28 cellular contexts compared by ENCODE assay signal in the genomic region with DNA sequence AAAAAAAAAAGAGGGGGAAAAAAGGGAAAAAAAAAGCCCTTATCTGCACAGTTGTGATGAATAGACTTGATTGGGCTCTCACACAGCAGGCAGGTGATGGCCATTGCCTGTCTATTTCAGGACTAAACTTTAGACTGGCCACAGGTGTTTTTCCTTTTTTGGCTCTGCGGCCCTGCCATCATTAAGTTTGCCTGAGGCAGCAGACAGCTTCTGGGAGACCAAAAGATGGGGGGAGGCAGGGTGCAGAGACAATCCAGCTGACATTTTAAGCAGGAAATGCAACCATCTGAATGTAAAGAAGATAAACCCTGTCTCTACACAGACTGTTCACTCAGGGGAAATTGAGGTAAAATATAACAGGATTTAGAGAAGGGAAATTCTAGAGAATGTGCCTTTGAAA.
"Had no signal": no experiment of that assay in that cellular context is flagged by ENCODE, and none has a peak within 500 bp of the region (broad histone marks: within the 10 kb centered on the region; RNA-seq: fewer than 3 reads in every experiment).

No MANE protein-coding gene starts in this region.

- ATAC-seq: activated CD8-positive, alpha-beta memory T cell treated with anti-CD3 and anti-CD28 coated beads, Interleukin-2, amount 10 ng/mL, durations not matched to agents 7 days and 5 days; activated naive CD8-positive, alpha-beta T cell treated with anti-CD3 and anti-CD28 coated beads, Interleukin-2, amount 50 U/mL, for 24 hours; Panc1 had no signal

- H3K27ac Mint-ChIP-seq: activated CD4-positive, alpha-beta memory T cell treated with anti-CD3 and anti-CD28 coated beads, Interleukin-2, amount 10 ng/mL, durations not matched to agents 7 days and 5 days; activated CD8-positive, alpha-beta memory T cell treated with anti-CD3 and anti-CD28 coated beads, Interleukin-2, amount 10 ng/mL, durations not matched to agents 7 days and 5 days; activated naive CD4-positive, alpha-beta T cell treated with anti-CD3 and anti-CD28 coated beads, Interleukin-2, amount 10 ng/mL, durations not matched to agents 7 days and 5 days; activated naive CD8-positive, alpha-beta T cell; activated naive CD8-positive, alpha-beta T cell treated with anti-CD3 and anti-CD28 coated beads, Interleukin-2, amount 50 U/mL, for 24 hours; brain had no signal

- H3K4me3 Mint-ChIP-seq: activated CD4-positive, alpha-beta memory T cell treated with anti-CD3 and anti-CD28 coated beads, Interleukin-2, amount 10 ng/mL, durations not matched to agents 7 days and 5 days; activated CD8-positive, alpha-beta memory T cell treated with anti-CD3 and anti-CD28 coated beads, Interleukin-2, amount 10 ng/mL, durations not matched to agents 7 days and 5 days; activated naive CD4-positive, alpha-beta T cell treated with anti-CD3 and anti-CD28 coated beads, Interleukin-2, amount 10 ng/mL, durations not matched to agents 7 days and 5 days; activated naive CD8-positive, alpha-beta T cell; activated naive CD8-positive, alpha-beta T cell treated with anti-CD3 and anti-CD28 coated beads, Interleukin-2, amount 50 U/mL, for 24 hours; brain had no signal

- H3K36me3 Mint-ChIP-seq: activated CD8-positive, alpha-beta memory T cell treated with anti-CD3 and anti-CD28 coated beads, Interleukin-2, amount 10 ng/mL, durations not matched to agents 7 days and 5 days; activated naive CD4-positive, alpha-beta T cell treated with anti-CD3 and anti-CD28 coated beads, Interleukin-2, amount 10 ng/mL, durations not matched to agents 7 days and 5 days; activated naive CD8-positive, alpha-beta T cell; brain had no signal

- DNase-seq: activated CD4-positive, alpha-beta memory T cell treated with anti-CD3 and anti-CD28 coated beads, Interleukin-2, amount 10 ng/mL, durations not matched to agents 7 days and 5 days; activated CD4-positive, alpha-beta T cell treated with anti-CD3 and anti-CD28 coated beads for 1 hour; activated CD4-positive, alpha-beta T cell treated with anti-CD3 and anti-CD28 coated beads for 48 hours; activated CD4-positive, CD25-positive, alpha-beta regulatory T cell; activated CD8-positive, alpha-beta memory T cell treated with anti-CD3 and anti-CD28 coated beads for 24 hours; activated CD8-positive, alpha-beta memory T cell treated with anti-CD3 and anti-CD28 coated beads, Interleukin-2, amount 10 ng/mL, durations not matched to agents 7 days and 5 days; activated CD8-positive, alpha-beta memory T cell treated with anti-CD3 and anti-CD28 coated beads, Interleukin-2, amount 50 U/mL, for 48 hours; activated effector memory CD4-positive, alpha-beta T cell treated with Interleukin-2 at 50 U/mL for 16 hours; activated naive CD4-positive, alpha-beta T cell treated with anti-CD3 and anti-CD28 coated beads, Interleukin-2, amount 10 ng/mL, durations not matched to agents 7 days and 5 days; activated naive CD8-positive, alpha-beta T cell treated with anti-CD3 and anti-CD28 coated beads, Interleukin-2, amount 50 U/mL, for 24 hours; activated T-cell treated with anti-CD3 and anti-CD28 coated beads, Interleukin-2, amount 50 U/mL, for 48 hours; central memory CD4-positive, alpha-beta T cell; Kasumi-1; KG1; NCI-H1048; NCI-H1105 treated with DMSO at 0.1 percent for 48 hours; NCI-H1694; NCI-H1930; NCI-H2081 treated with DMSO at 0.1 percent for 48 hours; NCI-H226; NCI-H446 treated with DMSO at 0.1 percent for 48 hours; NCI-H524; SIG-M5; T1000; WERI-Rb-1 had no signal

- H3K9me3 Mint-ChIP-seq: activated CD4-positive, alpha-beta memory T cell treated with anti-CD3 and anti-CD28 coated beads, Interleukin-2, amount 10 ng/mL, durations not matched to agents 7 days and 5 days; activated naive CD4-positive, alpha-beta T cell treated with anti-CD3 and anti-CD28 coated beads, Interleukin-2, amount 10 ng/mL, durations not matched to agents 7 days and 5 days; activated naive CD8-positive, alpha-beta T cell treated with anti-CD3 and anti-CD28 coated beads, Interleukin-2, amount 50 U/mL, for 24 hours; brain had no signal

- H3K36me3 ChIP-seq: WERI-Rb-1 had no signal

- H3K4me1 Mint-ChIP-seq: activated CD4-positive, alpha-beta memory T cell treated with anti-CD3 and anti-CD28 coated beads, Interleukin-2, amount 10 ng/mL, durations not matched to agents 7 days and 5 days; activated CD8-positive, alpha-beta memory T cell treated with anti-CD3 and anti-CD28 coated beads, Interleukin-2, amount 10 ng/mL, durations not matched to agents 7 days and 5 days; activated naive CD4-positive, alpha-beta T cell treated with anti-CD3 and anti-CD28 coated beads, Interleukin-2, amount 10 ng/mL, durations not matched to agents 7 days and 5 days; activated naive CD8-positive, alpha-beta T cell treated with anti-CD3 and anti-CD28 coated beads, Interleukin-2, amount 50 U/mL, for 24 hours; brain had no signal

- H3K27ac ChIP-seq: WERI-Rb-1 had no signal
